In genomic region chr13:66477816-66478215, GRCh38 we compare ENCODE assay signal across 36 cellular contexts.
"Had no signal": no experiment of that assay in that cellular context is flagged by ENCODE, and none has a peak within 500 bp of the region (broad histone marks: within the 10 kb centered on the region; RNA-seq: fewer than 3 reads in every experiment).

No MANE protein-coding gene starts in this region.

- DNase-seq: activated B cell treated with CpG ODN at 0.5 μM for 24 hours; activated CD4-positive, alpha-beta memory T cell treated with anti-CD3 and anti-CD28 coated beads for 36 hours; activated CD4-positive, alpha-beta T cell treated with anti-CD3 and anti-CD28 coated beads for 4 hours; activated CD4-positive, alpha-beta T cell treated with anti-CD3 and anti-CD28 coated beads, Interleukin-2, amount 50 U/mL, for 1 hour; activated CD4-positive, CD25-positive, alpha-beta regulatory T cell treated with anti-CD3 and anti-CD28 coated beads, Interleukin-2, amount 50 U/mL, for 72 hours; activated CD8-positive, alpha-beta memory T cell treated with anti-CD3 and anti-CD28 coated beads, Interleukin-2, amount 50 U/mL, for 4 hours; activated effector memory CD4-positive, alpha-beta T cell treated with Interleukin-2 at 50 U/mL for 16 hours; activated naive CD4-positive, alpha-beta T cell treated with anti-CD3 and anti-CD28 coated beads, Interleukin-2, amount 50 U/mL, for 16 hours; activated naive CD8-positive, alpha-beta T cell treated with anti-CD3 and anti-CD28 coated beads for 36 hours; activated T-cell treated with anti-CD3 and anti-CD28 coated beads for 4 hours; activated T-cell treated with anti-CD3 and anti-CD28 coated beads, Interleukin-2, amount 50 U/mL, for 4 hours; amniotic stem cell; aorta; brain microvascular endothelial cell; central memory CD4-positive, alpha-beta T cell; Kasumi-1; KG1; MG63; NCI-H1105; NCI-H1417 treated with DMSO at 0.1 percent for 48 hours; NCI-H187 treated with DMSO at 0.1 percent for 48 hours; NCI-H2081 treated with DMSO at 0.1 percent for 48 hours; NCI-H226; NCI-H446 treated with DMSO at 0.1 percent for 48 hours; NCI-H524; PC-3; Peyer's patch; RPMI8226; SHP77 treated with DMSO at 0.1 percent for 48 hours; SK-N-SH; T-cell; T-helper 17 cell; T-helper 9 cell had no signal

- H3K9ac ChIP-seq: SK-N-SH had no signal

- H3K36me3 ChIP-seq: brain microvascular endothelial cell, MG63, Peyer's patch, SJSA1 had no signal

- H3K4me3 ChIP-seq: MG63, Peyer's patch, SJSA1 had no signal

- H3K9me3 Mint-ChIP-seq: activated naive CD8-positive, alpha-beta T cell treated with anti-CD3 and anti-CD28 coated beads for 36 hours; activated T-helper 1 cell treated with anti-CD3 and anti-CD28 coated beads, Interleukin-12 subunit alpha, Interleukin-12 subunit beta, Interleukin-2, Interleukin-4 antibody, amounts not matched to agents 30 ng/mL and 10 ng/mL and 1 ng/mL, durations not matched to agents 14 hours and 24 hours and 36 hours had no signal

- H3K4me2 ChIP-seq: SK-N-SH had no signal

- H3K27me3 ChIP-seq: brain microvascular endothelial cell, MG63, Peyer's patch, SJSA1 had no signal

- H3K36me3 Mint-ChIP-seq: activated CD4-positive, alpha-beta memory T cell treated with anti-CD3 and anti-CD28 coated beads for 36 hours; activated naive CD8-positive, alpha-beta T cell treated with anti-CD3 and anti-CD28 coated beads for 36 hours; T-cell had no signal

- H3K27ac Mint-ChIP-seq: activated B cell treated with CpG ODN at 0.5 μM for 24 hours; activated CD4-positive, alpha-beta memory T cell treated with anti-CD3 and anti-CD28 coated beads for 36 hours; activated naive CD8-positive, alpha-beta T cell treated with anti-CD3 and anti-CD28 coated beads for 36 hours; activated T-helper 1 cell treated with anti-CD3 and anti-CD28 coated beads, Interleukin-12 subunit alpha, Interleukin-12 subunit beta, Interleukin-2, Interleukin-4 antibody, amounts not matched to agents 30 ng/mL and 10 ng/mL and 1 ng/mL, durations not matched to agents 14 hours and 24 hours and 36 hours; T-cell; T-helper 17 cell had no signal

- H3K27ac ChIP-seq: brain microvascular endothelial cell, Peyer's patch, SJSA1, VCaP had no signal

- H3K27me3 Mint-ChIP-seq: activated B cell treated with CpG ODN at 0.5 μM for 24 hours; activated CD4-positive, alpha-beta memory T cell treated with anti-CD3 and anti-CD28 coated beads for 36 hours; activated naive CD8-positive, alpha-beta T cell treated with anti-CD3 and anti-CD28 coated beads for 36 hours; T-cell; T-helper 17 cell had no signal

- H3K9me3 ChIP-seq: MG63, Peyer's patch, SJSA1, SK-N-SH had no signal

- H3K4me1 Mint-ChIP-seq: activated B cell treated with CpG ODN at 0.5 μM for 24 hours; activated naive CD8-positive, alpha-beta T cell treated with anti-CD3 and anti-CD28 coated beads for 36 hours; T-cell; T-helper 17 cell had no signal

- H3K4me1 ChIP-seq: Peyer's patch, SJSA1 had no signal

- H3K4me3 Mint-ChIP-seq: activated B cell treated with CpG ODN at 0.5 μM for 24 hours; activated CD4-positive, alpha-beta memory T cell treated with anti-CD3 and anti-CD28 coated beads for 36 hours; activated naive CD8-positive, alpha-beta T cell treated with anti-CD3 and anti-CD28 coated beads for 36 hours; activated T-cell treated with anti-CD3 and anti-CD28 coated beads, Interleukin-2, amount 50 U/mL, for 4 hours; activated T-helper 1 cell treated with anti-CD3 and anti-CD28 coated beads, Interleukin-12 subunit alpha, Interleukin-12 subunit beta, Interleukin-2, Interleukin-4 antibody, amounts not matched to agents 30 ng/mL and 10 ng/mL and 1 ng/mL, durations not matched to agents 14 hours and 24 hours and 36 hours; T-cell; T-helper 17 cell had no signal
